ENCODE assay signal across 17 cellular contexts in the genomic region with DNA sequence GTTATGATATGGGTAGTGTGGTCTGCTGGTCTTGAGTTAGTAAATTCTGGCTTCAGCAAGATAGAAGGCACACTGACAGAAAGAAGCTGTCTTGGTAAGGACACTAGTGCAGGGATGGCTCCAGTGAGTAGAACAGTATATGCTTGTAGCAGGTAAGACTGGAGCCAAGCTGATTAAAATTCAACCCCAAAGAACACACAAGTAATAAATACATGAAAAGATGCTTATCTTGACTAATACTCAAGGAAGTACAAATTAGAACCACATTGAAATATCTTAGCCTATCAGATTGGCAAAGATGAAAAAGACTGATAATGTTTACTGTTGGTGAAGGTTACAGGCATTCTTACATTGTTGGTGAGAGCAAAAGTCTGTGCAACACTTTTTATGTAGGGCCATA. TPM values are rescaled to one million over a fixed set of nuclear protein-coding genes. Genes with fewer than 3 reads are reported as not detected.
DNase-seq lines count a peak whose midpoint lies in the region; TF ChIP-seq lines count a peak whose summit lies in the region.
"Had no signal": no experiment of that assay in that cellular context is flagged by ENCODE, and none has a peak within 500 bp of the region (broad histone marks: within the 10 kb centered on the region; RNA-seq: fewer than 3 reads in every experiment).

No MANE protein-coding gene starts in this region.

- H3K4me1 Mint-ChIP-seq in activated CD4-positive, alpha-beta memory T cell treated with anti-CD3 and anti-CD28 coated beads, Interleukin-2, amount 10 ng/mL, durations not matched to agents 7 days and 5 days, result peaks cover 48% of the 10 kb centered on the region
- H3K4me1 Mint-ChIP-seq in activated CD4-positive, alpha-beta memory T cell treated with anti-CD3 and anti-CD28 coated beads for 36 hours (ENCODE audit: low read depth), result peaks cover 24% of the 10 kb centered on the region
- H3K4me1 Mint-ChIP-seq in activated T-helper 2 cell treated with anti-CD3 and anti-CD28 coated beads, Interferon-gamma antibody, Interleukin-2, Interleukin-4, amounts not matched to agents 10 μg/mL and 5 μg/mL and 100 μg/mL, durations not matched to agents 14 hours and 24 hours and 36 hours (ENCODE audit: low read depth), result peaks cover 40% of the 10 kb centered on the region
- H3K4me1 Mint-ChIP-seq in CD14-positive monocyte, result no peaks in the 10 kb centered on the region

- H3K27ac Mint-ChIP-seq in activated CD4-positive, alpha-beta memory T cell treated with anti-CD3 and anti-CD28 coated beads, Interleukin-2, amount 10 ng/mL, durations not matched to agents 7 days and 5 days, result peak overlapping the region; percentile 34
- H3K27ac Mint-ChIP-seq in activated CD4-positive, alpha-beta memory T cell treated with anti-CD3 and anti-CD28 coated beads for 36 hours, result no peak overlapping the region
- H3K27ac Mint-ChIP-seq in activated T-helper 2 cell treated with anti-CD3 and anti-CD28 coated beads, Interferon-gamma antibody, Interleukin-2, Interleukin-4, amounts not matched to agents 10 μg/mL and 5 μg/mL and 100 μg/mL, durations not matched to agents 14 hours and 24 hours and 36 hours, result peak overlapping the region; percentile 19
- no peak overlapping the region for H3K27ac Mint-ChIP-seq in CD14-positive monocyte
- H3K27ac Mint-ChIP-seq: CD4-positive, CD25-positive, alpha-beta regulatory T cell had no signal

- peak overlapping the region; percentile 42; the same call in 1 of the 2 replicates for H3K27ac ChIP-seq in C4-2B
- H3K27ac ChIP-seq: BLaER1, GM23248 had no signal

- no peak overlapping the region for H3K4me3 Mint-ChIP-seq in activated CD4-positive, alpha-beta memory T cell treated with anti-CD3 and anti-CD28 coated beads, Interleukin-2, amount 10 ng/mL, durations not matched to agents 7 days and 5 days
- no peak overlapping the region for H3K4me3 Mint-ChIP-seq in activated CD4-positive, alpha-beta memory T cell treated with anti-CD3 and anti-CD28 coated beads for 36 hours
- no peak overlapping the region for H3K4me3 Mint-ChIP-seq in activated T-helper 2 cell treated with anti-CD3 and anti-CD28 coated beads, Interferon-gamma antibody, Interleukin-2, Interleukin-4, amounts not matched to agents 10 μg/mL and 5 μg/mL and 100 μg/mL, durations not matched to agents 14 hours and 24 hours and 36 hours (ENCODE audit: low read depth)
- H3K4me3 Mint-ChIP-seq in CD14-positive monocyte, result no peak overlapping the region
- H3K4me3 Mint-ChIP-seq: CD4-positive, CD25-positive, alpha-beta regulatory T cell had no signal

- H3K36me3 Mint-ChIP-seq in activated CD4-positive, alpha-beta memory T cell treated with anti-CD3 and anti-CD28 coated beads, Interleukin-2, amount 10 ng/mL, durations not matched to agents 7 days and 5 days (ENCODE audit: low read depth), result peaks cover 15% of the 10 kb centered on the region
- H3K36me3 Mint-ChIP-seq in activated CD4-positive, alpha-beta memory T cell treated with anti-CD3 and anti-CD28 coated beads for 36 hours, result no peaks in the 10 kb centered on the region
- peaks cover 20% of the 10 kb centered on the region for H3K36me3 Mint-ChIP-seq in activated T-helper 2 cell treated with anti-CD3 and anti-CD28 coated beads, Interferon-gamma antibody, Interleukin-2, Interleukin-4, amounts not matched to agents 10 μg/mL and 5 μg/mL and 100 μg/mL, durations not matched to agents 14 hours and 24 hours and 36 hours (ENCODE audit: low read depth)
- H3K36me3 Mint-ChIP-seq in CD14-positive monocyte, result no peaks in the 10 kb centered on the region
- H3K36me3 Mint-ChIP-seq: CD4-positive, CD25-positive, alpha-beta regulatory T cell; CD8-positive, alpha-beta memory T cell had no signal

- TF ChIP-seq CTCF in C4-2B (conservative IDR thresholded peaks at IDR 0.05) (no peak), LNCaP clone FGC (IDR thresholded peaks at IDR 0.05; ENCODE audit: control insufficient read depth, extremely low read depth, insufficient read depth) (no peak), CD14-positive monocyte (IDR thresholded peaks at IDR 0.05) (no peak)

- intact Hi-C loops in activated CD4-positive, alpha-beta memory T cell treated with anti-CD3 and anti-CD28 coated beads for 36 hours (cut with micrococcal nuclease), result no loop called here
- intact Hi-C loops in activated T-helper 2 cell treated with anti-CD3 and anti-CD28 coated beads, Interferon-gamma antibody, Interleukin-2, Interleukin-4, amounts not matched to agents 10 μg/mL and 5 μg/mL and 100 μg/mL, durations not matched to agents 14 hours and 24 hours and 36 hours (cut with micrococcal nuclease), result no loop called here
- intact Hi-C loops in CD14-positive monocyte (cut with micrococcal nuclease), result no loop called here

- DNase-seq in activated CD4-positive, alpha-beta memory T cell treated with anti-CD3 and anti-CD28 coated beads, Interleukin-2, amount 10 ng/mL, durations not matched to agents 7 days and 5 days, result no peak
- DNase-seq in activated CD4-positive, alpha-beta memory T cell treated with anti-CD3 and anti-CD28 coated beads for 36 hours, result no peak
- DNase-seq in LNCaP clone FGC (ENCODE audit: low read depth) (peak; percentile 81), NCI-H2171 (lab: John Stamatoyannopoulos, UW) (no peak), CD14-positive monocyte (ENCODE audit: low spot score) (no peak)
- DNase-seq in activated T-helper 2 cell treated with anti-CD3 and anti-CD28 coated beads, Interferon-gamma antibody, Interleukin-2, Interleukin-4, amounts not matched to agents 10 μg/mL and 5 μg/mL and 100 μg/mL, durations not matched to agents 14 hours and 24 hours and 36 hours (ENCODE audit: low spot score), result no peak
- DNase-seq: 8988T; CD4-positive, CD25-positive, alpha-beta regulatory T cell; CD8-positive, alpha-beta memory T cell; COR-L47; GM23248 had no signal

- H3K4me3 ChIP-seq in LNCaP clone FGC (ENCODE audit: low read depth, low read length), result no peak overlapping the region
- H3K4me3 ChIP-seq: BLaER1, GM23248, HAP-1 had no signal

- H3K27me3 Mint-ChIP-seq in activated CD4-positive, alpha-beta memory T cell treated with anti-CD3 and anti-CD28 coated beads, Interleukin-2, amount 10 ng/mL, durations not matched to agents 7 days and 5 days, result peaks cover 2% of the 10 kb centered on the region
- no peaks in the 10 kb centered on the region for H3K27me3 Mint-ChIP-seq in activated CD4-positive, alpha-beta memory T cell treated with anti-CD3 and anti-CD28 coated beads for 36 hours
- H3K27me3 Mint-ChIP-seq in activated T-helper 2 cell treated with anti-CD3 and anti-CD28 coated beads, Interferon-gamma antibody, Interleukin-2, Interleukin-4, amounts not matched to agents 10 μg/mL and 5 μg/mL and 100 μg/mL, durations not matched to agents 14 hours and 24 hours and 36 hours (ENCODE audit: low read depth), result no peaks in the 10 kb centered on the region
- peaks cover 1 to 5% (median 2%) of the 10 kb centered on the region in 3 donors for H3K27me3 Mint-ChIP-seq in CD14-positive monocyte (ENCODE audit: low read depth in 3 of 3)
- H3K27me3 Mint-ChIP-seq: CD4-positive, CD25-positive, alpha-beta regulatory T cell had no signal

- CTCF ChIA-PET in activated CD4-positive, alpha-beta memory T cell treated with anti-CD3 and anti-CD28 coated beads, Interleukin-2, amount 10 ng/mL, durations not matched to agents 7 days and 5 days (lab: Charles Lee), result no interaction called here
- CTCF ChIA-PET in activated CD4-positive, alpha-beta memory T cell treated with anti-CD3 and anti-CD28 coated beads for 36 hours (lab: Charles Lee), result no interaction called here

- POLR2A ChIA-PET in activated CD4-positive, alpha-beta memory T cell treated with anti-CD3 and anti-CD28 coated beads, Interleukin-2, amount 10 ng/mL, durations not matched to agents 7 days and 5 days (lab: Charles Lee), result no interaction called here
- POLR2A ChIA-PET in activated CD4-positive, alpha-beta memory T cell treated with anti-CD3 and anti-CD28 coated beads for 36 hours (lab: Charles Lee), result no interaction called here

- no peaks in the 10 kb centered on the region for H3K9me3 Mint-ChIP-seq in activated CD4-positive, alpha-beta memory T cell treated with anti-CD3 and anti-CD28 coated beads, Interleukin-2, amount 10 ng/mL, durations not matched to agents 7 days and 5 days
- H3K9me3 Mint-ChIP-seq in activated CD4-positive, alpha-beta memory T cell treated with anti-CD3 and anti-CD28 coated beads for 36 hours, result no peaks in the 10 kb centered on the region
- H3K9me3 Mint-ChIP-seq in activated T-helper 2 cell treated with anti-CD3 and anti-CD28 coated beads, Interferon-gamma antibody, Interleukin-2, Interleukin-4, amounts not matched to agents 10 μg/mL and 5 μg/mL and 100 μg/mL, durations not matched to agents 14 hours and 24 hours and 36 hours, result no peaks in the 10 kb centered on the region
- peaks cover 0 to 2% (median 0%) of the 10 kb centered on the region in 7 donors for H3K9me3 Mint-ChIP-seq in CD14-positive monocyte
- H3K9me3 Mint-ChIP-seq: CD8-positive, alpha-beta memory T cell had no signal

RNA-seq across cellular contexts. Expression of gene IL9R, which starts 2.0 kb away (rescaled TPM):
- total RNA-seq in activated CD4-positive, alpha-beta memory T cell treated with anti-CD3 and anti-CD28 coated beads, Interleukin-2, amount 10 ng/mL, durations not matched to agents 7 days and 5 days, result 10 to 100 TPM; 65.3 to 67.2 TPM
- total RNA-seq in activated CD4-positive, alpha-beta memory T cell treated with anti-CD3 and anti-CD28 coated beads for 36 hours, result 1 to 10 TPM; 2.7 to 4.1 TPM
- total RNA-seq in activated T-helper 2 cell treated with anti-CD3 and anti-CD28 coated beads, Interferon-gamma antibody, Interleukin-2, Interleukin-4, amounts not matched to agents 10 μg/mL and 5 μg/mL and 100 μg/mL, durations not matched to agents 14 hours and 24 hours and 36 hours, result 54.7 and 64.9 TPM in 2 replicates
- polyA plus RNA-seq in CD14-positive monocyte, result 1 to 10 TPM in 1 of 2 donors, under 1 TPM in 1; 0.25 to 1.0 TPM
- total RNA-seq: GM23248, H4, HepG2 had no signal
- polyA plus RNA-seq: AG04450, GM23248, HepG2 had no signal

Comparison
In these comparisons a context has a peak if more than half of its experiments do, and no peak if none do; other contexts are left out.
1. H3K27ac Mint-ChIP-seq: peak in activated CD4-positive, alpha-beta memory T cell treated with anti-CD3 and anti-CD28 coated beads, Interleukin-2, amount 10 ng/mL, durations not matched to agents 7 days and 5 days (single experiment) and activated T-helper 2 cell treated with anti-CD3 and anti-CD28 coated beads, Interferon-gamma antibody, Interleukin-2, Interleukin-4, amounts not matched to agents 10 μg/mL and 5 μg/mL and 100 μg/mL, durations not matched to agents 14 hours and 24 hours and 36 hours (single experiment); none in activated CD4-positive, alpha-beta memory T cell treated with anti-CD3 and anti-CD28 coated beads for 36 hours (single experiment) and CD14-positive monocyte (0 of 7).
2. RNA of gene IL9R, which starts 2.0 kb away (total RNA-seq): 65.3 to 67.2 TPM in activated CD4-positive, alpha-beta memory T cell treated with anti-CD3 and anti-CD28 coated beads, Interleukin-2, amount 10 ng/mL, durations not matched to agents 7 days and 5 days and 54.7 to 64.9 TPM in activated T-helper 2 cell treated with anti-CD3 and anti-CD28 coated beads, Interferon-gamma antibody, Interleukin-2, Interleukin-4, amounts not matched to agents 10 μg/mL and 5 μg/mL and 100 μg/mL, durations not matched to agents 14 hours and 24 hours and 36 hours; 2.7 to 4.1 TPM in activated CD4-positive, alpha-beta memory T cell treated with anti-CD3 and anti-CD28 coated beads for 36 hours; every median in the first group is over 10 times any median in the second.